ENCODE assay signal across 11 cellular contexts in genomic region chr6:35181313-35181932, GRCh38. TPM values are rescaled to one million over a fixed set of nuclear protein-coding genes. Genes with fewer than 3 reads are reported as not detected.
DNase-seq lines count a peak whose midpoint lies in the region; ATAC-seq and TF ChIP-seq lines count a peak whose summit lies in the region.
"Had no signal": no experiment of that assay in that cellular context is flagged by ENCODE, and none has a peak within 500 bp of the region (broad histone marks: within the 10 kb centered on the region; RNA-seq: fewer than 3 reads in every experiment).

No MANE protein-coding gene starts in this region.

- no peaks in the 10 kb centered on the region for H3K27me3 Mint-ChIP-seq in osteocyte (ENCODE audit: unreplicated experiment)
- peaks cover 4% of the 10 kb centered on the region for H3K27me3 Mint-ChIP-seq in neural progenitor cell (ENCODE audit: insufficient read depth, low read depth)
- H3K27me3 Mint-ChIP-seq in activated CD8-positive, alpha-beta T cell treated with anti-CD3 and anti-CD28 coated beads for 36 hours: peaks cover 15% of the 10 kb centered on the region

- H3K9me3 Mint-ChIP-seq in osteocyte (ENCODE audit: unreplicated experiment) (no peaks in the 10 kb centered on the region), neural progenitor cell (no peaks in the 10 kb centered on the region)
- H3K9me3 Mint-ChIP-seq in activated CD8-positive, alpha-beta T cell treated with anti-CD3 and anti-CD28 coated beads for 36 hours: no peaks in the 10 kb centered on the region
- H3K9me3 Mint-ChIP-seq: activated CD4-positive, alpha-beta memory T cell treated with anti-CD3 and anti-CD28 coated beads for 36 hours; CD8-positive, alpha-beta memory T cell; memory B cell had no signal

- peak; percentile 46 for DNase-seq in BJ (ENCODE audit: low read depth)
- DNase-seq in NT2/D1 (ENCODE audit: low read depth, low spot score): no peak
- no peak for DNase-seq in esophagus muscularis mucosa (ENCODE audit: extremely low spot score)
- DNase-seq in osteocyte (ENCODE audit: extremely low spot score, unreplicated experiment): no peak
- DNase-seq in stimulated activated CD4-positive, alpha-beta T cell treated with anti-CD3 and anti-CD28 coated beads, Interleukin-4, amount 100 ng/mL, for 24 hours: no peak
- DNase-seq in neural progenitor cell (ENCODE audit: low spot score): no peak
- DNase-seq in activated CD8-positive, alpha-beta T cell treated with anti-CD3 and anti-CD28 coated beads for 36 hours: no peak
- DNase-seq: CD8-positive, alpha-beta memory T cell had no signal

- no peak overlapping the region for H3K4me3 ChIP-seq in BJ (ENCODE audit: low read depth, low read length)
- no peak overlapping the region for H3K4me3 ChIP-seq in NT2/D1 (ENCODE audit: insufficient read length, low read depth)
- no peak overlapping the region for H3K4me3 ChIP-seq in esophagus muscularis mucosa
- H3K4me3 ChIP-seq in neural progenitor cell: no peak overlapping the region

- H3K36me3 ChIP-seq in BJ (ENCODE audit: control insufficient read depth, insufficient read depth, low read length): no peaks in the 10 kb centered on the region
- no peaks in the 10 kb centered on the region for H3K36me3 ChIP-seq in NT2/D1 (ENCODE audit: insufficient read depth, insufficient read length, low read length)
- no peaks in the 10 kb centered on the region for H3K36me3 ChIP-seq in esophagus muscularis mucosa
- H3K36me3 ChIP-seq in neural progenitor cell: no peaks in the 10 kb centered on the region

- H3K9me3 ChIP-seq in NT2/D1 (ENCODE audit: insufficient read depth, low read length): no peaks in the 10 kb centered on the region; the same call in 1 of the 2 replicates
- H3K9me3 ChIP-seq in esophagus muscularis mucosa: no peaks in the 10 kb centered on the region
- no peaks in the 10 kb centered on the region for H3K9me3 ChIP-seq in neural progenitor cell (ENCODE audit: low read depth)

- H3K27ac ChIP-seq in esophagus muscularis mucosa (replicated peaks in 1 of 4) (peak overlapping the region; percentile 30 to 44 (median 36)), neural progenitor cell (no peak overlapping the region)

- H3K4me1 Mint-ChIP-seq in osteocyte (ENCODE audit: unreplicated experiment) (peaks cover 75% of the 10 kb centered on the region), neural progenitor cell (peaks cover 22% of the 10 kb centered on the region)
- H3K4me1 Mint-ChIP-seq in activated CD8-positive, alpha-beta T cell treated with anti-CD3 and anti-CD28 coated beads for 36 hours (ENCODE audit: low read depth): no peaks in the 10 kb centered on the region
- H3K4me1 Mint-ChIP-seq: memory B cell had no signal

- ATAC-seq in GM19324 (IDR thresholded peaks at IDR 0.05; ENCODE audit: low FRiP score, unreplicated experiment): no peak
- ATAC-seq in activated CD8-positive, alpha-beta T cell treated with anti-CD3 and anti-CD28 coated beads for 36 hours: no peak

- intact Hi-C loops in esophagus muscularis mucosa (cut with DNase I): no loop called here
- intact Hi-C loops in activated CD8-positive, alpha-beta T cell treated with anti-CD3 and anti-CD28 coated beads for 36 hours (cut with micrococcal nuclease): no loop called here

- H2AFZ ChIP-seq in neural progenitor cell (replicated peaks): no peak overlapping the region

- H3K4me3 Mint-ChIP-seq in osteocyte (ENCODE audit: unreplicated experiment): peak overlapping the region; percentile 4
- H3K4me3 Mint-ChIP-seq in neural progenitor cell: no peak overlapping the region
- no peak overlapping the region for H3K4me3 Mint-ChIP-seq in activated CD8-positive, alpha-beta T cell treated with anti-CD3 and anti-CD28 coated beads for 36 hours
- H3K4me3 Mint-ChIP-seq: activated CD4-positive, alpha-beta memory T cell treated with anti-CD3 and anti-CD28 coated beads for 36 hours; CD8-positive, alpha-beta memory T cell; memory B cell had no signal

- H3F3A ChIP-seq in neural progenitor cell (ENCODE audit: low read depth): no peaks in the 10 kb centered on the region

- H3K4me1 ChIP-seq in NT2/D1 (ENCODE audit: insufficient read depth, insufficient read length): peaks cover 11% of the 10 kb centered on the region
- peaks cover 21 to 36% (median 29%) of the 10 kb centered on the region in 4 donors for H3K4me1 ChIP-seq in esophagus muscularis mucosa
- no peaks in the 10 kb centered on the region for H3K4me1 ChIP-seq in neural progenitor cell

- WGBS in esophagus muscularis mucosa: 67% methylated on average over 5 of the region's 5 CpGs

- H3K27me3 ChIP-seq in BJ (ENCODE audit: control insufficient read depth, insufficient read depth, low read length) (no peaks in the 10 kb centered on the region), NT2/D1 (ENCODE audit: insufficient read depth, insufficient read length) (no peaks in the 10 kb centered on the region), esophagus muscularis mucosa (no peaks in the 10 kb centered on the region), neural progenitor cell (peaks cover 23% of the 10 kb centered on the region)

- POLR2A ChIA-PET in BJ (lab: Charles Lee): interaction anchor here (0.5 to 0.9 kb wide), 2 partner anchors 21 to 190 kb away, joined by 3 to 4 read pairs; no protein-coding TSS in a partner anchor
- POLR2A ChIA-PET in activated CD8-positive, alpha-beta T cell treated with anti-CD3 and anti-CD28 coated beads for 36 hours (lab: Charles Lee): interaction anchor here (1.7 kb wide), 1 partner anchor 10 kb away, joined by 3 read pairs; no protein-coding TSS in a partner anchor

- no peaks in the 10 kb centered on the region for H3K79me2 ChIP-seq in neural progenitor cell (ENCODE audit: low read depth)

- CTCF ChIA-PET in BJ (lab: Yijun Ruan, JAX): interaction anchor here (1.3 to 3.4 kb wide), 3 partner anchors 24 to 59 kb away, joined by 4 to 12 read pairs (median 5); no protein-coding TSS in a partner anchor
- CTCF ChIA-PET in activated CD8-positive, alpha-beta T cell treated with anti-CD3 and anti-CD28 coated beads for 36 hours (lab: Charles Lee): interaction anchor here (0.8 to 1.6 kb wide), 3 partner anchors 42 to 59 kb away, joined by 3 read pairs; no protein-coding TSS in a partner anchor

- TF ChIP-seq EP300 in esophagus muscularis mucosa (IDR thresholded peaks at IDR 0.05): no peak

- TF ChIP-seq CTCF in BJ (IDR thresholded peaks at IDR 0.05; ENCODE audit: insufficient read depth, low read depth, low read length) (no peak), esophagus muscularis mucosa (IDR thresholded peaks at IDR 0.05) (no peak), osteocyte (IDR thresholded peaks at IDR 0.05) (no peak), neural progenitor cell (IDR thresholded peaks at IDR 0.05) (no peak)
- TF ChIP-seq CTCF in activated CD8-positive, alpha-beta T cell treated with anti-CD3 and anti-CD28 coated beads for 36 hours (IDR thresholded peaks at IDR 0.05): no peak

- no peaks in the 10 kb centered on the region for H3K36me3 Mint-ChIP-seq in osteocyte (ENCODE audit: unreplicated experiment)
- no peaks in the 10 kb centered on the region for H3K36me3 Mint-ChIP-seq in neural progenitor cell
- H3K36me3 Mint-ChIP-seq in activated CD8-positive, alpha-beta T cell treated with anti-CD3 and anti-CD28 coated beads for 36 hours (ENCODE audit: low read depth): no peaks in the 10 kb centered on the region
- H3K36me3 Mint-ChIP-seq: activated CD4-positive, alpha-beta memory T cell treated with anti-CD3 and anti-CD28 coated beads for 36 hours; CD8-positive, alpha-beta memory T cell; memory B cell had no signal

- H3K27ac Mint-ChIP-seq in osteocyte (ENCODE audit: unreplicated experiment): peak overlapping the region; percentile 90
- no peak overlapping the region for H3K27ac Mint-ChIP-seq in neural progenitor cell
- no peak overlapping the region for H3K27ac Mint-ChIP-seq in activated CD8-positive, alpha-beta T cell treated with anti-CD3 and anti-CD28 coated beads for 36 hours
- H3K27ac Mint-ChIP-seq: activated CD4-positive, alpha-beta memory T cell treated with anti-CD3 and anti-CD28 coated beads for 36 hours; CD8-positive, alpha-beta memory T cell; memory B cell had no signal

- no peaks in the 10 kb centered on the region for H4K20me1 ChIP-seq in neural progenitor cell (ENCODE audit: low read depth)

- H3K9ac ChIP-seq in NT2/D1 (ENCODE audit: insufficient read length, low read depth) (peak overlapping the region; percentile 17), neural progenitor cell (no peak overlapping the region)

- no peak for TF ChIP-seq POLR2A in esophagus muscularis mucosa (IDR thresholded peaks at IDR 0.05; ENCODE audit: low read depth)

- no peak overlapping the region for H3K4me2 ChIP-seq in neural progenitor cell

RNA-seq across cellular contexts. Expression of gene SCUBE3, which starts 32.3 kb away (rescaled TPM):
- polyA plus RNA-seq in BJ (2011; rRNA removed): 12.3 and 13.1 TPM in 2 replicates
- 16.8 and 22.5 TPM in 2 replicates for polyA minus RNA-seq in BJ (2011; rRNA and poly(A)+ RNA removed)
- total RNA-seq in esophagus muscularis mucosa: 1 to 10 TPM; 1.5 to 8.8 (median 5.6) TPM
- total RNA-seq in osteocyte: 14.8 and 16.3 TPM in 2 replicates
- 9.0 and 11.4 TPM in 2 replicates for total RNA-seq in neural progenitor cell (ENCODE audit: low replicate concordance)
- not detected for total RNA-seq in activated CD8-positive, alpha-beta T cell treated with anti-CD3 and anti-CD28 coated beads for 36 hours

RNA-seq across cellular contexts. Expression of gene TCP11, which starts 40.3 kb away (rescaled TPM):
- polyA plus RNA-seq in BJ (2011; rRNA removed): 0.13 and 0.23 TPM in 2 replicates
- polyA minus RNA-seq in BJ (2011; rRNA and poly(A)+ RNA removed): 0.10 and 0.24 TPM in 2 replicates
- total RNA-seq in esophagus muscularis mucosa: 1 to 10 TPM in 1 of 4 donors, under 1 TPM in 2, not detected in 1; 0.75 to 1.1 (median 0.83) TPM
- total RNA-seq in osteocyte: 0.43 TPM in 1 of 2 replicates, not detected in the other
- total RNA-seq in neural progenitor cell (ENCODE audit: low replicate concordance): 0.25 TPM in 1 of 2 replicates, not detected in the other
- total RNA-seq in activated CD8-positive, alpha-beta T cell treated with anti-CD3 and anti-CD28 coated beads for 36 hours: not detected
- total RNA-seq: activated CD4-positive, alpha-beta memory T cell treated with anti-CD3 and anti-CD28 coated beads for 36 hours; CD8-positive, alpha-beta memory T cell had no signal
- polyA plus RNA-seq: CD8-positive, alpha-beta memory T cell had no signal
